ENCODE assay signal across 13 cellular contexts in genomic region chr3:13651057-13651400, GRCh38.
DNase-seq lines count a peak whose midpoint lies in the region; ATAC-seq, FAIRE-seq and TF ChIP-seq lines count a peak whose summit lies in the region.
"Had no signal": no experiment of that assay in that cellular context is flagged by ENCODE, and none has a peak within 500 bp of the region (broad histone marks: within the 10 kb centered on the region; RNA-seq: fewer than 3 reads in every experiment).

No MANE protein-coding gene starts in this region.

- H3K79me2 ChIP-seq in osteoblast (ENCODE audit: insufficient read depth, low read length), result no peaks in the 10 kb centered on the region

- H3K36me3 ChIP-seq in Caco-2 (ENCODE audit: control insufficient read depth, insufficient read depth, low read length) (no peaks in the 10 kb centered on the region; the same call in 1 of the 2 replicates), osteoblast (ENCODE audit: insufficient read depth, low read length) (no peaks in the 10 kb centered on the region)
- H3K36me3 ChIP-seq: BE2C had no signal

- H2AFZ ChIP-seq in osteoblast (ENCODE audit: low read length), result no peak overlapping the region

- H3K27me3 ChIP-seq in Caco-2 (replicated peaks; ENCODE audit: control insufficient read depth, insufficient read depth, low read length) (no peaks in the 10 kb centered on the region), osteoblast (ENCODE audit: insufficient read depth, low read length) (no peaks in the 10 kb centered on the region)
- H3K27me3 ChIP-seq: BE2C had no signal

- no peak for DNase-seq in Caco-2
- DNase-seq in HTR-8/SVneo (ENCODE audit: insufficient read length, low spot score), result no peak
- DNase-seq in central memory CD8-positive, alpha-beta T cell (ENCODE audit: low spot score in 2 of 2), result no peak
- DNase-seq in osteoblast (ENCODE audit: insufficient read length, low spot score, missing footprints), result peak; percentile 71
- no peak for DNase-seq in cerebellar nuclear complex (lab: John Stamatoyannopoulos, UW)
- no peak for DNase-seq in SW480 (ENCODE audit: low spot score)
- DNase-seq in NCI-H1694 treated with DMSO at 0.1 percent for 48 hours (lab: John Stamatoyannopoulos, UW), result no peak
- DNase-seq: NCI-H2107, SIG-M5 had no signal

- H3K9me3 ChIP-seq in Caco-2 (no peaks in the 10 kb centered on the region), osteoblast (ENCODE audit: low read depth, low read length) (no peaks in the 10 kb centered on the region)
- H3K9me3 ChIP-seq: BE2C had no signal

- peak overlapping the region; percentile 41 for H3K4me2 ChIP-seq in osteoblast (ENCODE audit: insufficient read depth, low read length)

- no peaks in the 10 kb centered on the region for H3K27me3 Mint-ChIP-seq in Caco-2 (ENCODE audit: insufficient read depth, unreplicated experiment)
- peaks cover 36% of the 10 kb centered on the region for H3K27me3 Mint-ChIP-seq in central memory CD8-positive, alpha-beta T cell

- H3K27ac ChIP-seq in osteoblast (ENCODE audit: low read depth, low read length), result no peak overlapping the region

- intact Hi-C loops in Caco-2 (cut with micrococcal nuclease; ENCODE audit: unreplicated experiment), result loop anchor here (10.0 kb wide), 1 partner anchor 474 kb away; the partner anchor contains the start of genes CHCHD4 and TMEM43

- H3K4me3 ChIP-seq in Caco-2 (ENCODE audit: low read depth, low read length) (no peak overlapping the region), osteoblast (ENCODE audit: insufficient read depth, low read length) (no peak overlapping the region)

- H3K4me1 ChIP-seq in Caco-2, result peaks cover 16% of the 10 kb centered on the region
- peaks cover 11% of the 10 kb centered on the region for H3K4me1 ChIP-seq in osteoblast (ENCODE audit: insufficient read depth, low read length)
- H3K4me1 ChIP-seq: BE2C had no signal

- no peak for ATAC-seq in central memory CD8-positive, alpha-beta T cell (replicated peaks; ENCODE audit: extremely low read depth, poor library complexity, severe bottlenecking)

- no peaks in the 10 kb centered on the region for H3K9me3 Mint-ChIP-seq in Caco-2 (ENCODE audit: unreplicated experiment)
- H3K9me3 Mint-ChIP-seq in central memory CD8-positive, alpha-beta T cell, result no peaks in the 10 kb centered on the region
- H3K9me3 Mint-ChIP-seq: CD8-positive, alpha-beta T cell; IgD-negative memory B cell had no signal

- POLR2A ChIA-PET in Caco-2 (lab: Charles Lee), result no interaction called here

- TF ChIP-seq CTCF in Caco-2 (IDR thresholded peaks at IDR 0.05; ENCODE audit: insufficient read depth in 1 of 2, low read depth in 1 of 2, low read length in 1 of 2, severe bottlenecking in 1 of 2, unreplicated experiment in 1 of 2) (no peak), osteoblast (IDR thresholded peaks at IDR 0.05; ENCODE audit: extremely low read depth, low read depth, low read length) (no peak)

- FAIRE-seq in HTR-8/SVneo (lab: Jason Lieb, UNC), result peak; percentile 77
- FAIRE-seq: H54 had no signal

- H4K20me1 ChIP-seq in osteoblast (ENCODE audit: insufficient read depth, low read length), result no peaks in the 10 kb centered on the region

- peaks cover 6% of the 10 kb centered on the region for H3K36me3 Mint-ChIP-seq in Caco-2 (ENCODE audit: insufficient read depth, unreplicated experiment)
- H3K36me3 Mint-ChIP-seq in central memory CD8-positive, alpha-beta T cell (ENCODE audit: insufficient read depth), result peaks cover 3% of the 10 kb centered on the region
- H3K36me3 Mint-ChIP-seq: CD8-positive, alpha-beta T cell; IgD-negative memory B cell had no signal

- no peak overlapping the region for H3K4me3 Mint-ChIP-seq in Caco-2 (ENCODE audit: unreplicated experiment)
- no peak overlapping the region for H3K4me3 Mint-ChIP-seq in central memory CD8-positive, alpha-beta T cell

- peaks cover 6% of the 10 kb centered on the region for H3K4me1 Mint-ChIP-seq in Caco-2 (ENCODE audit: low read depth, unreplicated experiment)
- peaks cover 46% of the 10 kb centered on the region for H3K4me1 Mint-ChIP-seq in central memory CD8-positive, alpha-beta T cell

- CTCF ChIA-PET in Caco-2 (lab: Charles Lee), result interaction anchor here (0.6 to 1.7 kb wide), 5 partner anchors 123 to 234 kb away, joined by 3 to 5 read pairs (median 4); no protein-coding TSS in a partner anchor

- peak overlapping the region; percentile 42 for H3K27ac Mint-ChIP-seq in Caco-2 (ENCODE audit: unreplicated experiment)
- peak overlapping the region; percentile 20 for H3K27ac Mint-ChIP-seq in central memory CD8-positive, alpha-beta T cell (ENCODE audit: low read depth)

- BruUV-seq in Caco-2 (replicated peaks; lab: Mats Ljungman, UMichigan), result no TSS peak
